ENCODE assay signal across 9 cellular contexts in the genomic region with DNA sequence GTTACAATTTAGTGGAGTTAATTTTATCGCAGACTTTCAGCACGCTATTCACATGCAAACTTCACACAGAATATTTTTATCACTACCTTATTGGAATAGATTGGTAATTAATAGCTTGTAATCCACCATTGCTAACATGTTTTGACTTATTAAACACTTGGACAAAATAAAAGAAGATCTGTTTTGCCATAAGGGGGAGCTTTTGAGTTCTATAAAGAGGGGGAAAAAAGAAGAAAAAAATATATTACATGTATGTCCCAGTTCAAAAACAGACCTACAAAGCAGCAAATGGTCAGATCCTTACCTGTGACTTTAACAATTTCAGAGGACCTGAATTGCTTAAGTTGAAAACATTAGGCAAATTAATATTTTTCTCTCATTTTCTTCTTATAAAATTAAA. TPM values are rescaled to one million over a fixed set of nuclear protein-coding genes. Genes with fewer than 3 reads are reported as not detected.
A peak's percentile ranks its signal among the peaks of the same experiment; 100 is the strongest.
DNase-seq lines count a peak whose midpoint lies in the region; ATAC-seq and TF ChIP-seq lines count a peak whose summit lies in the region.
"Had no signal": no experiment of that assay in that cellular context is flagged by ENCODE, and none has a peak within 500 bp of the region (broad histone marks: within the 10 kb centered on the region; RNA-seq: fewer than 3 reads in every experiment).

No MANE protein-coding gene starts in this region.

- H3K4me1 Mint-ChIP-seq in endodermal cell: peaks cover 36% of the 10 kb centered on the region

- TF ChIP-seq CTCF in endodermal cell (conservative IDR thresholded peaks at IDR 0.05) (peak; percentile 63), parathyroid adenoma (IDR thresholded peaks at IDR 0.05) (peak; percentile 31)

- H3K4me1 ChIP-seq in endodermal cell (ENCODE audit: control insufficient read depth, insufficient read depth, low read length) (peaks cover 3% of the 10 kb centered on the region), parathyroid adenoma (peaks cover 1% of the 10 kb centered on the region)
- no peaks in the 10 kb centered on the region for H3K4me1 ChIP-seq in effector memory CD4-positive, alpha-beta T cell (ENCODE audit: control insufficient read depth, insufficient read depth, low read length, poor library complexity, severe bottlenecking)

- H3K27me3 Mint-ChIP-seq in endodermal cell (ENCODE audit: insufficient read depth): peaks cover 66% of the 10 kb centered on the region

- H3K27me3 ChIP-seq in endodermal cell (ENCODE audit: control insufficient read depth, insufficient read depth, low read length, poor library complexity, severe bottlenecking) (peaks cover 54% of the 10 kb centered on the region), parathyroid adenoma (ENCODE audit: control insufficient read depth, insufficient read depth, low read length) (no peaks in the 10 kb centered on the region)
- peaks cover 10% of the 10 kb centered on the region for H3K27me3 ChIP-seq in effector memory CD4-positive, alpha-beta T cell (replicated peaks; ENCODE audit: control insufficient read depth, insufficient read depth, low read length, poor library complexity, severe bottlenecking)

- no peaks in the 10 kb centered on the region for H3K36me3 ChIP-seq in endodermal cell (ENCODE audit: control insufficient read depth, insufficient read depth, low read length)
- H3K36me3 ChIP-seq in parathyroid adenoma (ENCODE audit: control insufficient read depth, insufficient read depth, low read length): peaks cover 3% of the 10 kb centered on the region
- no peaks in the 10 kb centered on the region for H3K36me3 ChIP-seq in effector memory CD4-positive, alpha-beta T cell (ENCODE audit: control insufficient read depth, insufficient read depth, low read length)

- DNase-seq in G401 (ENCODE audit: low spot score): peak; percentile 48
- DNase-seq in NCI-H526 treated with DMSO at 0.1 percent for 48 hours (lab: John Stamatoyannopoulos, UW): peak; percentile 4
- no peak for DNase-seq in endodermal cell
- DNase-seq in effector memory CD4-positive, alpha-beta T cell: no peak
- no peak for DNase-seq in MV-4-11 (lab: John Stamatoyannopoulos, UW)
- DNase-seq: islet precursor cell had no signal

- ATAC-seq in HG03095 (IDR thresholded peaks at IDR 0.05; ENCODE audit: unreplicated experiment) (no peak), GM21526 (IDR thresholded peaks at IDR 0.05; ENCODE audit: low FRiP score, unreplicated experiment) (no peak)

- no peaks in the 10 kb centered on the region for H3K9me3 Mint-ChIP-seq in endodermal cell

- H3K4me3 ChIP-seq in endodermal cell (ENCODE audit: low read length) (no peak overlapping the region), parathyroid adenoma (ENCODE audit: low read depth, low read length) (peak overlapping the region; percentile 72)
- H3K4me3 ChIP-seq in effector memory CD4-positive, alpha-beta T cell (ENCODE audit: insufficient read depth, low read depth, low read length, poor library complexity, severe bottlenecking): no peak overlapping the region

- H3K4me2 ChIP-seq in parathyroid adenoma (ENCODE audit: low read length): peak overlapping the region; percentile 82

- no CpG with 5 or more reads among the region's 2 CpGs for WGBS in endodermal cell (ENCODE audit: insufficient coverage in 1 of 2, insufficient read length in 1 of 2), 2 experiments

- H3K27ac Mint-ChIP-seq in endodermal cell: no peak overlapping the region

- no peak overlapping the region for H3K4me3 Mint-ChIP-seq in endodermal cell

- no peaks in the 10 kb centered on the region for H3K79me2 ChIP-seq in parathyroid adenoma

- H3K27ac ChIP-seq in endodermal cell (ENCODE audit: low read depth, low read length) (no peak overlapping the region), parathyroid adenoma (peak overlapping the region; percentile 85)
- H3K27ac ChIP-seq in effector memory CD4-positive, alpha-beta T cell (ENCODE audit: insufficient read depth, low read length, poor library complexity, severe bottlenecking): no peak overlapping the region

- no peaks in the 10 kb centered on the region for H3K9me3 ChIP-seq in endodermal cell (ENCODE audit: control insufficient read depth, low read length)
- no peaks in the 10 kb centered on the region for H3K9me3 ChIP-seq in parathyroid adenoma (ENCODE audit: control insufficient read depth, low read length)
- H3K9me3 ChIP-seq in effector memory CD4-positive, alpha-beta T cell (ENCODE audit: control insufficient read depth, low read length): no peaks in the 10 kb centered on the region

- no peak overlapping the region for H3K9ac ChIP-seq in endodermal cell (ENCODE audit: extremely low read depth, low read length, poor library complexity, severe bottlenecking)
- H3K9ac ChIP-seq in parathyroid adenoma: no peak overlapping the region

- H3K36me3 Mint-ChIP-seq in endodermal cell (ENCODE audit: low read depth): no peaks in the 10 kb centered on the region

- H2AFZ ChIP-seq in parathyroid adenoma: peak overlapping the region; percentile 56

- in situ Hi-C loops in G401 (cut with HindIII; ENCODE audit: low sequenced_read_pairs): no loop called here

RNA-seq across cellular contexts. Expression of a gene that starts 1.2 kb away (rescaled TPM):
- 0.44 and 0.74 TPM in 2 replicates for total RNA-seq in G401 (2014; rRNA removed; shearing (Covaris generic))
- under 1 TPM; 0.09 TPM for total RNA-seq in endodermal cell
- polyA plus RNA-seq in endodermal cell (2013, experiment 1 of 2): 4.1 TPM
- 4.0 TPM for polyA plus RNA-seq in endodermal cell (2013, experiment 2 of 2)

Comparison
In these comparisons a context has a peak if more than half of its experiments do, and no peak if none do; other contexts are left out.
1. DNase-seq: peak in G401 (single experiment) and NCI-H526 treated with DMSO at 0.1 percent for 48 hours (single experiment); none in endodermal cell (single experiment), effector memory CD4-positive, alpha-beta T cell (0 of 3) and MV-4-11 (single experiment).